Comparison of ENCODE assay signal across 14 cellular contexts in genomic region chr1:117570988-117571409, GRCh38. TPM values are rescaled to one million over a fixed set of nuclear protein-coding genes. Genes with fewer than 3 reads are reported as not detected.
DNase-seq lines count a peak whose midpoint lies in the region; ATAC-seq and TF ChIP-seq lines count a peak whose summit lies in the region.
"Had no signal": no experiment of that assay in that cellular context is flagged by ENCODE, and none has a peak within 500 bp of the region (broad histone marks: within the 10 kb centered on the region; RNA-seq: fewer than 3 reads in every experiment).

No MANE protein-coding gene starts in this region.

- peaks cover 26% of the 10 kb centered on the region for H3K4me1 ChIP-seq in prostate gland (replicated peaks)

- no peak for TF ChIP-seq POLR2A in prostate gland (IDR thresholded peaks at IDR 0.05)

- no peaks in the 10 kb centered on the region for H3K36me3 ChIP-seq in prostate gland
- H3K36me3 ChIP-seq: brain microvascular endothelial cell, esophagus muscularis mucosa had no signal

- DNase-seq in DMS153 (lab: John Stamatoyannopoulos, UW) (peak; percentile 57), DMS153 treated with DMSO at 0.1 percent for 48 hours (lab: John Stamatoyannopoulos, UW; ENCODE audit: unreplicated experiment) (no peak), NCI-H510A treated with DMSO at 0.1 percent for 48 hours (lab: John Stamatoyannopoulos, UW) (peak; percentile 85), prostate gland (ENCODE audit: low spot score) (peak; percentile 68), kidney glomerular epithelial cell (lab: John Stamatoyannopoulos, UW) (no peak)
- DNase-seq in activated naive CD4-positive, alpha-beta T cell treated with anti-CD3 and anti-CD28 coated beads, Interleukin-2, amount 50 U/mL, for 16 hours, result no peak
- DNase-seq: brain microvascular endothelial cell, NCI-H345, testis had no signal

- H3K9me3 ChIP-seq in prostate gland, result no peaks in the 10 kb centered on the region
- H3K9me3 ChIP-seq: esophagus muscularis mucosa, testis had no signal

- intact Hi-C loops in prostate gland (cut with DNase I), result no loop called here

- no peak overlapping the region for H3K4me3 ChIP-seq in prostate gland
- H3K4me3 ChIP-seq: esophagus muscularis mucosa, testis had no signal

- peak overlapping the region; percentile 11 to 27 for H3K27ac ChIP-seq in prostate gland
- H3K27ac ChIP-seq: brain microvascular endothelial cell, esophagus muscularis mucosa, testis had no signal

- WGBS in prostate gland, result 61% methylated on average over 8 of the region's 8 CpGs

- TF ChIP-seq CTCF in prostate gland (IDR thresholded peaks at IDR 0.05), result no peak

- ATAC-seq in esophagus mucosa (peak; percentile 93), HG03565 (IDR thresholded peaks at IDR 0.05; ENCODE audit: unreplicated experiment) (no peak)
- ATAC-seq: activated T-helper 17 cell treated with anti-CD3 and anti-CD28 coated beads, Interleukin-2, amount 50 U/mL, for 72 hours; Right ventricle myocardium inferior had no signal

- H3K27me3 ChIP-seq in prostate gland (replicated peaks; ENCODE audit: insufficient read depth), result no peaks in the 10 kb centered on the region
- H3K27me3 ChIP-seq: brain microvascular endothelial cell, esophagus muscularis mucosa, testis had no signal

RNA-seq across cellular contexts. Expression of gene TENT5C, which starts 34.8 kb away (rescaled TPM):
- total RNA-seq in esophagus mucosa (1.1 TPM), prostate gland (10 to 100 TPM; 23.1 to 28.7 TPM)

Comparison
In these comparisons a context has a peak if more than half of its experiments do, and no peak if none do; other contexts are left out.
1. DNase-seq: peak in DMS153 (single experiment), NCI-H510A treated with DMSO at 0.1 percent for 48 hours (single experiment) and prostate gland (single experiment); none in DMS153 treated with DMSO at 0.1 percent for 48 hours (single experiment), activated naive CD4-positive, alpha-beta T cell treated with anti-CD3 and anti-CD28 coated beads, Interleukin-2, amount 50 U/mL, for 16 hours (single experiment) and kidney glomerular epithelial cell (single experiment).
2. RNA of gene TENT5C, which starts 34.8 kb away (total RNA-seq): 23.1 to 28.7 TPM in prostate gland; 1.1 TPM in esophagus mucosa (single experiment); every median in the first group is over 10 times any median in the second.